In genomic region chr6:93927731-93928130, GRCh38 we compare ENCODE assay signal across 15 cellular contexts.
"Had no signal": no experiment of that assay in that cellular context is flagged by ENCODE, and none has a peak within 500 bp of the region (broad histone marks: within the 10 kb centered on the region; RNA-seq: fewer than 3 reads in every experiment).

No MANE protein-coding gene starts in this region.

- H3K4me3 Mint-ChIP-seq: memory B cell, nephron progenitor cell had no signal

- H3K27me3 Mint-ChIP-seq: memory B cell had no signal

- H3K36me3 Mint-ChIP-seq: memory B cell had no signal

- H3K27ac ChIP-seq: adrenal gland, sigmoid colon had no signal

- ATAC-seq: activated CD4-positive, CD25-positive, alpha-beta regulatory T cell treated with anti-CD3 and anti-CD28 coated beads, Interleukin-2, amount 50 U/mL, for 24 hours; left ventricle myocardium superior had no signal

- H3K4me3 ChIP-seq: adrenal gland, sigmoid colon had no signal

- H3K36me3 ChIP-seq: adrenal gland, sigmoid colon had no signal

- H3K9me3 ChIP-seq: adrenal gland, sigmoid colon had no signal

- DNase-seq: activated CD4-positive, alpha-beta T cell treated with anti-CD3 and anti-CD28 coated beads, Interleukin-2, amount 50 U/mL, for 1 hour; activated naive CD4-positive, alpha-beta T cell treated with anti-CD3 and anti-CD28 coated beads, Interleukin-2, amount 50 U/mL, for 16 hours; activated T-cell treated with anti-CD3 and anti-CD28 coated beads for 4 hours; adrenal gland; effector CD4-positive, alpha-beta T cell; left ventricle myocardium superior; nephron progenitor cell; sigmoid colon; stimulated activated CD4-positive, alpha-beta T cell treated with anti-CD3 and anti-CD28 coated beads, Interleukin-12 subunit alpha, Interleukin-12 subunit beta, amount 100 ng/mL, for 4 hours; stimulated activated CD4-positive, alpha-beta T cell treated with anti-CD3 and anti-CD28 coated beads, Interleukin-2, amount 100 ng/mL, for 24 hours; T-helper 1 cell; T1000 had no signal

- H3K27me3 ChIP-seq: adrenal gland, sigmoid colon had no signal

- H3K4me1 ChIP-seq: adrenal gland, sigmoid colon had no signal

- H3K27ac Mint-ChIP-seq: activated T-helper 2 cell treated with anti-CD3 and anti-CD28 coated beads, Interferon-gamma antibody, Interleukin-2, Interleukin-4, amounts not matched to agents 10 μg/mL and 5 μg/mL and 100 μg/mL, durations not matched to agents 14 hours and 24 hours and 36 hours; memory B cell; nephron progenitor cell had no signal

- H3K4me1 Mint-ChIP-seq: memory B cell, nephron progenitor cell had no signal

- H3K9me3 Mint-ChIP-seq: nephron progenitor cell had no signal
